In genomic region chr15:58988011-58988785, GRCh38 we compare ENCODE assay signal across 8 cellular contexts. TPM values are rescaled to one million over a fixed set of nuclear protein-coding genes. Genes with fewer than 3 reads are reported as not detected.
DNase-seq lines count a peak whose midpoint lies in the region; ATAC-seq and TF ChIP-seq lines count a peak whose summit lies in the region.

No MANE protein-coding gene starts in this region.

- peak overlapping the region; percentile 96 for H3K4me3 Mint-ChIP-seq in activated CD4-positive, alpha-beta T cell treated with anti-CD3 and anti-CD28 coated beads, Interleukin-2, amount 10 ng/mL, durations not matched to agents 7 days and 5 days

- H3K27ac Mint-ChIP-seq in activated CD4-positive, alpha-beta T cell treated with anti-CD3 and anti-CD28 coated beads, Interleukin-2, amount 10 ng/mL, durations not matched to agents 7 days and 5 days = peak overlapping the region; percentile 91

- H3K9me3 Mint-ChIP-seq in activated CD4-positive, alpha-beta T cell treated with anti-CD3 and anti-CD28 coated beads, Interleukin-2, amount 10 ng/mL, durations not matched to agents 7 days and 5 days = no peaks in the 10 kb centered on the region

- intact Hi-C loops in lower leg skin (cut with DNase I; ENCODE audit: low total_unique reads) = no loop called here

- H3K9ac ChIP-seq in duodenal mucosa (ENCODE audit: low read depth in 1 of 2, low read length in 2 of 2) = peak overlapping the region; percentile 90 to 96

- DNase-seq in NK-92 treated with Interleukin-12 subunit alpha and Interleukin-12 subunit beta, amount 100 ng/mL, for 24 hours (lab: John Stamatoyannopoulos, UW) = peak; percentile 75
- DNase-seq in NK-92 (lab: John Stamatoyannopoulos, UW; ENCODE audit: unreplicated experiment) (no peak), NCI-H2171 treated with DMSO at 0.1 percent for 48 hours (lab: John Stamatoyannopoulos, UW) (peak; percentile 34), lower leg skin (ENCODE audit: low spot score in 2 of 2) (peak; percentile 55 to 92)
- DNase-seq in activated CD4-positive, alpha-beta T cell treated with anti-CD3 and anti-CD28 coated beads, Interleukin-2, amount 10 ng/mL, durations not matched to agents 7 days and 5 days = peak; percentile 58
- DNase-seq in stimulated activated CD4-positive, alpha-beta T cell treated with anti-CD3 and anti-CD28 coated beads, TNF-alpha, amount 100 ng/mL, for 1 hour (ENCODE audit: low read depth in 3 of 3, low spot score in 1 of 3) = peak in 2 of 3 donors; percentile 15 to 40

- H3K36me3 ChIP-seq in duodenal mucosa (ENCODE audit: control insufficient read depth in 1 of 2, insufficient read depth in 2 of 2, low read length in 2 of 2) = peaks cover 0 to 4% of the 10 kb centered on the region in 2 donors

- TF ChIP-seq CTCF in lower leg skin (IDR thresholded peaks at IDR 0.05) = no peak

- peak overlapping the region; percentile 93 for H3K27ac ChIP-seq in duodenal mucosa (ENCODE audit: low read depth, low read length)

- CTCF ChIA-PET in activated CD4-positive, alpha-beta T cell treated with anti-CD3 and anti-CD28 coated beads, Interleukin-2, amount 10 ng/mL, durations not matched to agents 7 days and 5 days (lab: Charles Lee) = interaction anchor here (0.6 to 1.1 kb wide), 4 partner anchors 8 to 413 kb away, joined by 3 read pairs; no protein-coding TSS in a partner anchor

- POLR2A ChIA-PET in activated CD4-positive, alpha-beta T cell treated with anti-CD3 and anti-CD28 coated beads, Interleukin-2, amount 10 ng/mL, durations not matched to agents 7 days and 5 days (lab: Charles Lee) = interaction anchor here (0.6 kb wide), 1 partner anchor 109 kb away, joined by 6 read pairs; no protein-coding TSS in a partner anchor

- peaks cover 5% of the 10 kb centered on the region for H3K27me3 Mint-ChIP-seq in activated CD4-positive, alpha-beta T cell treated with anti-CD3 and anti-CD28 coated beads, Interleukin-2, amount 10 ng/mL, durations not matched to agents 7 days and 5 days

- H3K4me1 ChIP-seq in duodenal mucosa (ENCODE audit: control insufficient read depth in 1 of 2, insufficient read depth in 2 of 2, low read length in 2 of 2) = peaks cover 12 to 15% of the 10 kb centered on the region in 2 donors

- H3K4me3 ChIP-seq in duodenal mucosa (ENCODE audit: low read depth in 1 of 2, low read length in 2 of 2) (peak overlapping the region; percentile 96 to 100), lower leg skin (ENCODE audit: low read depth, poor library complexity, severe bottlenecking) (peak overlapping the region; percentile 78)

- no peaks in the 10 kb centered on the region for H3K9me3 ChIP-seq in duodenal mucosa (ENCODE audit: control insufficient read depth in 1 of 2, low read length in 2 of 2)

- WGBS in lower leg skin, 2 donors = 0 to 1% methylated on average over 36 of the region's 36 CpGs

- H3K27me3 ChIP-seq in duodenal mucosa (ENCODE audit: control insufficient read depth in 1 of 2, insufficient read depth in 2 of 2, low read length in 2 of 2) = no peaks in the 10 kb centered on the region

- peak; percentile 37 for ATAC-seq in HG02938 (IDR thresholded peaks at IDR 0.05; ENCODE audit: unreplicated experiment)

- no peak for TF ChIP-seq POLR2A in lower leg skin (IDR thresholded peaks at IDR 0.05)

- peaks cover 43% of the 10 kb centered on the region for H3K4me1 Mint-ChIP-seq in activated CD4-positive, alpha-beta T cell treated with anti-CD3 and anti-CD28 coated beads, Interleukin-2, amount 10 ng/mL, durations not matched to agents 7 days and 5 days

- peaks cover 16% of the 10 kb centered on the region for H3K36me3 Mint-ChIP-seq in activated CD4-positive, alpha-beta T cell treated with anti-CD3 and anti-CD28 coated beads, Interleukin-2, amount 10 ng/mL, durations not matched to agents 7 days and 5 days (ENCODE audit: low read depth)

RNA-seq across cellular contexts. Expression of gene RNF111, which starts 0.7 kb away (rescaled TPM):
- 10 to 100 TPM; 39.2 to 44.2 TPM for total RNA-seq in activated CD4-positive, alpha-beta T cell treated with anti-CD3 and anti-CD28 coated beads, Interleukin-2, amount 10 ng/mL, durations not matched to agents 7 days and 5 days
- 10 to 100 TPM; 14.9 to 27.9 (median 22.6) TPM for total RNA-seq in lower leg skin

RNA-seq across cellular contexts. Expression of gene SLTM, which starts 54.7 kb away (rescaled TPM):
- 100 to 1,000 TPM; 116 to 128 TPM for total RNA-seq in activated CD4-positive, alpha-beta T cell treated with anti-CD3 and anti-CD28 coated beads, Interleukin-2, amount 10 ng/mL, durations not matched to agents 7 days and 5 days
- 100 to 1,000 TPM in 1 of 4 donors, 10 to 100 TPM in 3; 85.3 to 125 (median 93.3) TPM for total RNA-seq in lower leg skin
